Comparison of ENCODE assay signal across 1 cellular context in genomic region chr1:15583016-15583706, GRCh38.
TF ChIP-seq lines count a peak whose summit lies in the region.

No MANE protein-coding gene starts in this region.

TF ChIP-seq in HepG2, 621 proteins besides CTCF, POLR2A, EP300 and RAD21:
- TF ChIP-seq CCAR2 (optimal IDR thresholded peaks at IDR 0.05; ENCODE audit: low read depth, low read length) (no peak), ZSCAN12 (CRISPR knock-in tag; IDR thresholded peaks at IDR 0.05) (no peak), ZKSCAN1 (IDR thresholded peaks at IDR 0.05; ENCODE audit: low read length) (no peak), PRPF4 (IDR thresholded peaks at IDR 0.05; ENCODE audit: low read depth, low read length, poor library complexity, severe bottlenecking) (peak; percentile 42), CEBPG (CRISPR knock-in tag; IDR thresholded peaks at IDR 0.05) (peak; percentile 53), RFXANK (CRISPR knock-in tag; IDR thresholded peaks at IDR 0.05) (no peak), CBX5 (CRISPR knock-in tag; IDR thresholded peaks at IDR 0.05; ENCODE audit: borderline replicate concordance) (0 out of 2 replicates have a peak, but pooled peaks have one; percentile 12), CEBPZ (IDR thresholded peaks at IDR 0.05; ENCODE audit: low read length) (no peak), MXD3 (CRISPR knock-in tag; IDR thresholded peaks at IDR 0.05) (no peak), TRIM22 (IDR thresholded peaks at IDR 0.05) (no peak), MAFK (conservative IDR thresholded peaks at IDR 0.05 in 1 of 2, IDR thresholded peaks at IDR 0.05 in 1 of 2; ENCODE audit: low read length in 2 of 2) (no peak), CEBPB (IDR thresholded peaks at IDR 0.05; ENCODE audit: borderline replicate concordance, low read depth, low read length) (peak; percentile 48; the same call in 1 of the 2 replicates), ZNF670 (CRISPR knock-in tag; IDR thresholded peaks at IDR 0.05; ENCODE audit: borderline replicate concordance) (no peak), SMYD3 (CRISPR knock-in tag; IDR thresholded peaks at IDR 0.05) (no peak), ZBTB38 (CRISPR knock-in tag; IDR thresholded peaks at IDR 0.05) (peak; percentile 92), ZNF280B (CRISPR knock-in tag; IDR thresholded peaks at IDR 0.05; ENCODE audit: borderline replicate concordance) (no peak), ETV6 (CRISPR knock-in tag; conservative IDR thresholded peaks at IDR 0.05) (no peak)
- TF ChIP-seq, protein P1, sequence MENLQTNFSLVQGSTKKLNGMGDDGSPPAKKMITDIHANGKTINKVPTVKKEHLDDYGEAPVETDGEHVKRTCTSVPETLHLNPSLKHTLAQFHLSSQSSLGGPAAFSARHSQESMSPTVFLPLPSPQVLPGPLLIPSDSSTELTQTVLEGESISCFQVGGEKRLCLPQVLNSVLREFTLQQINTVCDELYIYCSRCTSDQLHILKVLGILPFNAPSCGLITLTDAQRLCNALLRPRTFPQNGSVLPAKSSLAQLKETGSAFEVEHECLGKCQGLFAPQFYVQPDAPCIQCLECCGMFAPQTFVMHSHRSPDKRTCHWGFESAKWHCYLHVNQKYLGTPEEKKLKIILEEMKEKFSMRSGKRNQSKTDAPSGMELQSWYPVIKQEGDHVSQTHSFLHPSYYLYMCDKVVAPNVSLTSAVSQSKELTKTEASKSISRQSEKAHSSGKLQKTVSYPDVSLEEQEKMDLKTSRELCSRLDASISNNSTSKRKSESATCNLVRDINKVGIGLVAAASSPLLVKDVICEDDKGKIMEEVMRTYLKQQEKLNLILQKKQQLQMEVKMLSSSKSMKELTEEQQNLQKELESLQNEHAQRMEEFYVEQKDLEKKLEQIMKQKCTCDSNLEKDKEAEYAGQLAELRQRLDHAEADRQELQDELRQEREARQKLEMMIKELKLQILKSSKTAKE (CRISPR knock-in tag; IDR thresholded peaks at IDR 0.05; ENCODE audit: borderline replicate concordance): no peak
- TF ChIP-seq, protein P2, sequence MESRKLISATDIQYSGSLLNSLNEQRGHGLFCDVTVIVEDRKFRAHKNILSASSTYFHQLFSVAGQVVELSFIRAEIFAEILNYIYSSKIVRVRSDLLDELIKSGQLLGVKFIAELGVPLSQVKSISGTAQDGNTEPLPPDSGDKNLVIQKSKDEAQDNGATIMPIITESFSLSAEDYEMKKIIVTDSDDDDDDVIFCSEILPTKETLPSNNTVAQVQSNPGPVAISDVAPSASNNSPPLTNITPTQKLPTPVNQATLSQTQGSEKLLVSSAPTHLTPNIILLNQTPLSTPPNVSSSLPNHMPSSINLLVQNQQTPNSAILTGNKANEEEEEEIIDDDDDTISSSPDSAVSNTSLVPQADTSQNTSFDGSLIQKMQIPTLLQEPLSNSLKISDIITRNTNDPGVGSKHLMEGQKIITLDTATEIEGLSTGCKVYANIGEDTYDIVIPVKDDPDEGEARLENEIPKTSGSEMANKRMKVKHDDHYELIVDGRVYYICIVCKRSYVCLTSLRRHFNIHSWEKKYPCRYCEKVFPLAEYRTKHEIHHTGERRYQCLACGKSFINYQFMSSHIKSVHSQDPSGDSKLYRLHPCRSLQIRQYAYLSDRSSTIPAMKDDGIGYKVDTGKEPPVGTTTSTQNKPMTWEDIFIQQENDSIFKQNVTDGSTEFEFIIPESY (CRISPR knock-in tag; IDR thresholded peaks at IDR 0.05): peak; percentile 68
- TF ChIP-seq, protein P3, sequence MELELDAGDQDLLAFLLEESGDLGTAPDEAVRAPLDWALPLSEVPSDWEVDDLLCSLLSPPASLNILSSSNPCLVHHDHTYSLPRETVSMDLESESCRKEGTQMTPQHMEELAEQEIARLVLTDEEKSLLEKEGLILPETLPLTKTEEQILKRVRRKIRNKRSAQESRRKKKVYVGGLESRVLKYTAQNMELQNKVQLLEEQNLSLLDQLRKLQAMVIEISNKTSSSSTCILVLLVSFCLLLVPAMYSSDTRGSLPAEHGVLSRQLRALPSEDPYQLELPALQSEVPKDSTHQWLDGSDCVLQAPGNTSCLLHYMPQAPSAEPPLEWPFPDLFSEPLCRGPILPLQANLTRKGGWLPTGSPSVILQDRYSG (CRISPR knock-in tag; IDR thresholded peaks at IDR 0.05): no peak
